Comparison of ENCODE assay signal across 2 cellular contexts in genomic region chr19:50618379-50618778, GRCh38. TPM values are rescaled to one million over a fixed set of nuclear protein-coding genes. Genes with fewer than 3 reads are reported as not detected.
"Had no signal": no experiment of that assay in that cellular context is flagged by ENCODE, and none has a peak within 500 bp of the region (broad histone marks: within the 10 kb centered on the region; RNA-seq: fewer than 3 reads in every experiment).

No MANE protein-coding gene starts in this region.

RNA-seq across cellular contexts. Expression of gene SYT3, which starts 21.3 kb away (rescaled TPM):
- total RNA-seq: HT-29, IMR-90 had no signal

RNA-seq across cellular contexts. Expression of gene C19orf81, which starts 30.9 kb away (rescaled TPM):
- total RNA-seq: HT-29, IMR-90 had no signal

RNA-seq across cellular contexts. Expression of gene LRRC4B, which starts 50.1 kb away (rescaled TPM):
- total RNA-seq: HT-29, IMR-90 had no signal
